In genomic region chr2:183117226-183117625, GRCh38 we compare ENCODE assay signal across 2 cellular contexts.
TF ChIP-seq lines count a peak whose summit lies in the region.

No MANE protein-coding gene starts in this region.

TF ChIP-seq in HepG2, 621 proteins besides CTCF, POLR2A, EP300 and RAD21:
- TF ChIP-seq ARID5B (CRISPR knock-in tag; IDR thresholded peaks at IDR 0.05) (peak; percentile 13; the same call in 1 of the 2 replicates), FOXO4 (CRISPR knock-in tag; conservative IDR thresholded peaks at IDR 0.05) (no peak), TCF7 (IDR thresholded peaks at IDR 0.05; ENCODE audit: low read depth) (no peak), CREB1 (IDR thresholded peaks at IDR 0.05) (peak; percentile 64), CREB1 (CRISPR knock-in tag; IDR thresholded peaks at IDR 0.05) (no peak), FOSL2 (CRISPR knock-in tag; IDR thresholded peaks at IDR 0.05) (peak; percentile 74)
TF ChIP-seq in HepG2: peak in this region for 3.

TF ChIP-seq in WTC11, 78 proteins besides CTCF, POLR2A, EP300 and RAD21:
- no peak for TF ChIP-seq ZNF425 (CRISPR knock-in tag; conservative IDR thresholded peaks at IDR 0.05)
- TF ChIP-seq CDX4 (CRISPR knock-in tag; IDR thresholded peaks at IDR 0.05; ENCODE audit: borderline replicate concordance) = no peak
- TF ChIP-seq NR2C2 (CRISPR knock-in tag; IDR thresholded peaks at IDR 0.05) = no peak
- TF ChIP-seq FOXP1 (CRISPR knock-in tag; IDR thresholded peaks at IDR 0.05; ENCODE audit: borderline replicate concordance) = no peak
- TF ChIP-seq ZNF121 (CRISPR knock-in tag; IDR thresholded peaks at IDR 0.05) = no peak
- no peak for TF ChIP-seq TCF7 (CRISPR knock-in tag; IDR thresholded peaks at IDR 0.05; ENCODE audit: low read depth)
- no peak for TF ChIP-seq ZMAT4 (CRISPR knock-in tag; IDR thresholded peaks at IDR 0.05)
